Comparison of ENCODE assay signal across 29 cellular contexts in the genomic region with DNA sequence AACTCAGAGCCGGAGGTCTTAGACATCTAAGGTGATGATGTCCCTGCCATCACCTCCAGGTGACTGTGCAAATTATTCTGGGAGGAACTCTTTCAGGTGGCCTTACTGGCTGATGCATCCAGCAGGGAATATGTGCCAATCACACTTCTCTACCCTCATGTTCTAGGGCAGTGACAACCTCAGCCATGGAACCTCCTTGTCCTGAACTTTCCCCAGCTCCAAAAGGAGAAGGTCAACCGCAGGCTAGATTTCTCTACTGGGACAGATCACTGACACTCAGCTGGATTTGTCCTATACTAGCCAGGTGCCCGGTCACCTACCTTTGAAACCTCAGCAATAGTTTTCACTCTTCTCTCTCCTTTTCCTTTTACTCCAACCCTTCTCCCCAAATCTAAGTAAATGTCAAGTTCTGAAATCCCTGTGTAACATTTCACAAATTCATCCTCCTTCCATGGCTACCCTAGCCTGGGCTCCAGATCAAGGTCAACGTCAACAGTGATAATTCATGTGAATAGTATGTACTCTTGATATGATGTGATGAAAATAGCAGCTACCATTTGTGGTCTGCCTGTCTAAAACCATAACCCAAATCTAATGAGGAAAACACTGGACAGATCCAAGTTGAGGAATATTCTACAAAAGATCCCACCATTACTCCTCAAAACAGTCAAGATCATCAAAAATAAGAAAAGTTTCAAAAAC.
"Had no signal": no experiment of that assay in that cellular context is flagged by ENCODE, and none has a peak within 500 bp of the region (broad histone marks: within the 10 kb centered on the region; RNA-seq: fewer than 3 reads in every experiment).

No MANE protein-coding gene starts in this region.

- H3K4me1 ChIP-seq: testis, upper lobe of right lung had no signal

- H3K9me3 Mint-ChIP-seq: activated CD4-positive, alpha-beta memory T cell treated with anti-CD3 and anti-CD28 coated beads, Interleukin-2, amount 10 ng/mL, durations not matched to agents 7 days and 5 days; T-helper 1 cell treated with Interleukin-12 subunit alpha and Interleukin-12 subunit beta and Interleukin-4 antibody, amounts not matched to agents 30 μg/mL and 1 μg/mL, for 36 hours had no signal

- H3K36me3 ChIP-seq: esophagus squamous epithelium, ovary, spleen, upper lobe of right lung, WERI-Rb-1 had no signal

- DNase-seq: activated CD4-positive, alpha-beta memory T cell treated with anti-CD3 and anti-CD28 coated beads, Interleukin-2, amount 10 ng/mL, durations not matched to agents 7 days and 5 days; activated CD4-positive, alpha-beta T cell treated with anti-CD3 and anti-CD28 coated beads, Interleukin-2, amount 10 ng/mL, durations not matched to agents 7 days and 5 days; activated naive CD4-positive, alpha-beta T cell treated with Interleukin-2 at 50 U/mL for 16 hours; activated T-cell treated with anti-CD3 and anti-CD28 coated beads, Interleukin-2, amount 50 U/mL, for 4 hours; anterior cingulate cortex; caudate nucleus; effector CD4-positive, alpha-beta T cell; esophagus squamous epithelium; foreskin melanocyte; mammary epithelial cell; naive thymus-derived CD4-positive, alpha-beta T cell; ovary; retina; spleen; stimulated activated CD4-positive, alpha-beta T cell treated with anti-CD3 and anti-CD28 coated beads, Interleukin-2, amount 100 ng/mL, for 48 hours; stimulated activated naive CD4-positive, alpha-beta T cell treated with Interleukin-2 at 50 U/mL for 16 hours; SW 1271; T-helper 9 cell; testis; upper lobe of right lung; WERI-Rb-1 had no signal

- H3K36me3 Mint-ChIP-seq: activated naive CD8-positive, alpha-beta T cell; brain; mesothelial cell of epicardium had no signal

- H3K9me3 ChIP-seq: esophagus squamous epithelium, ovary, spleen, testis, upper lobe of right lung had no signal

- H3K27ac Mint-ChIP-seq: activated CD4-positive, alpha-beta memory T cell treated with anti-CD3 and anti-CD28 coated beads, Interleukin-2, amount 10 ng/mL, durations not matched to agents 7 days and 5 days; activated CD4-positive, alpha-beta T cell treated with anti-CD3 and anti-CD28 coated beads, Interleukin-2, amount 10 ng/mL, durations not matched to agents 7 days and 5 days; activated naive CD8-positive, alpha-beta T cell; activated T-helper 2 cell treated with anti-CD3 and anti-CD28 coated beads, Interferon-gamma antibody, Interleukin-2, Interleukin-4, amounts not matched to agents 10 μg/mL and 5 μg/mL and 100 μg/mL, durations not matched to agents 14 hours and 24 hours and 36 hours; brain; mesothelial cell of epicardium; naive thymus-derived CD4-positive, alpha-beta T cell; progenitor cell of endocrine pancreas; T-helper 1 cell treated with Interleukin-12 subunit alpha and Interleukin-12 subunit beta and Interleukin-4 antibody, amounts not matched to agents 30 μg/mL and 1 μg/mL, for 36 hours had no signal

- H3K4me3 ChIP-seq: esophagus squamous epithelium, ovary, SK-N-MC, spleen, testis, upper lobe of right lung had no signal

- ATAC-seq: activated CD4-positive, CD25-positive, alpha-beta regulatory T cell treated with anti-CD3 and anti-CD28 coated beads, Interleukin-2, amount 50 U/mL, for 24 hours; activated T-cell treated with anti-CD3 and anti-CD28 coated beads, Interleukin-2, amount 50 U/mL, for 4 hours; naive thymus-derived CD4-positive, alpha-beta T cell; upper lobe of right lung had no signal

- H3K27me3 ChIP-seq: ovary, testis, upper lobe of right lung had no signal

- H3K27ac ChIP-seq: esophagus squamous epithelium, ovary, SK-N-MC, spleen, testis, upper lobe of right lung, WERI-Rb-1 had no signal

- H3K4me3 Mint-ChIP-seq: activated CD4-positive, alpha-beta memory T cell treated with anti-CD3 and anti-CD28 coated beads, Interleukin-2, amount 10 ng/mL, durations not matched to agents 7 days and 5 days; activated CD4-positive, alpha-beta T cell treated with anti-CD3 and anti-CD28 coated beads, Interleukin-2, amount 10 ng/mL, durations not matched to agents 7 days and 5 days; activated naive CD8-positive, alpha-beta T cell; activated T-cell treated with anti-CD3 and anti-CD28 coated beads, Interleukin-2, amount 50 U/mL, for 4 hours; brain; mesothelial cell of epicardium; naive thymus-derived CD4-positive, alpha-beta T cell; T-helper 1 cell treated with Interleukin-12 subunit alpha and Interleukin-12 subunit beta and Interleukin-4 antibody, amounts not matched to agents 30 μg/mL and 1 μg/mL, for 36 hours had no signal
